In genomic region chr2:73897240-73897583, GRCh38 we compare ENCODE assay signal across 14 cellular contexts. TPM values are rescaled to one million over a fixed set of nuclear protein-coding genes. Genes with fewer than 3 reads are reported as not detected.
DNase-seq lines count a peak whose midpoint lies in the region; TF ChIP-seq lines count a peak whose summit lies in the region.
"Had no signal": no experiment of that assay in that cellular context is flagged by ENCODE, and none has a peak within 500 bp of the region (broad histone marks: within the 10 kb centered on the region; RNA-seq: fewer than 3 reads in every experiment).

No MANE protein-coding gene starts in this region.

- no peaks in the 10 kb centered on the region for H3K36me3 Mint-ChIP-seq in nephron progenitor cell (ENCODE audit: low read depth)

- H3K9me3 ChIP-seq in BLaER1 treated with 17β-estradiol and CSF1 and Interleukin-3, amounts not matched to agents 10 nM and 100 nM (replicated peaks in 1 of 11), result no peaks in the 10 kb centered on the region
- H3K9me3 ChIP-seq in KOPT-K1 (ENCODE audit: insufficient read depth, low read length, poor library complexity, severe bottlenecking) (no peaks in the 10 kb centered on the region), ovary (no peaks in the 10 kb centered on the region)
- no peaks in the 10 kb centered on the region for H3K9me3 ChIP-seq in effector memory CD4-positive, alpha-beta T cell (ENCODE audit: control insufficient read depth, low read length)

- TF ChIP-seq EP300 in ovary (IDR thresholded peaks at IDR 0.05), result no peak

- peaks cover 8% of the 10 kb centered on the region for H3K27me3 Mint-ChIP-seq in nephron progenitor cell (ENCODE audit: low read depth, poor library complexity)

- TF ChIP-seq POLR2A in ovary (IDR thresholded peaks at IDR 0.05), result no peak

- no peak overlapping the region for H3K4me3 ChIP-seq in BLaER1 treated with 17β-estradiol and CSF1 and Interleukin-3, amounts not matched to agents 10 nM and 100 nM
- H3K4me3 ChIP-seq in effector memory CD4-positive, alpha-beta T cell (ENCODE audit: insufficient read depth, low read depth, low read length, poor library complexity, severe bottlenecking), result no peak overlapping the region
- peak overlapping the region; percentile 16 for H3K4me3 ChIP-seq in ovary

- H3K9me3 Mint-ChIP-seq in nephron progenitor cell, result no peaks in the 10 kb centered on the region

- TF ChIP-seq CTCF in ovary (IDR thresholded peaks at IDR 0.05) (no peak), nephron progenitor cell (IDR thresholded peaks at IDR 0.05) (no peak)

- H3K4me1 ChIP-seq in BLaER1 treated with 17β-estradiol and CSF1 and Interleukin-3, amounts not matched to agents 10 nM and 100 nM, result peaks cover 19 to 23% (median 21%) of the 10 kb centered on the region in 10 experiments
- H3K4me1 ChIP-seq in effector memory CD4-positive, alpha-beta T cell (ENCODE audit: control insufficient read depth, insufficient read depth, low read length, poor library complexity, severe bottlenecking), result peaks cover 5% of the 10 kb centered on the region
- H3K4me1 ChIP-seq in ovary (ENCODE audit: insufficient read depth), result peaks cover 4% of the 10 kb centered on the region
- H3K4me1 ChIP-seq: parathyroid adenoma had no signal

- no peak overlapping the region for H3K27ac Mint-ChIP-seq in nephron progenitor cell

- H4K20me1 ChIP-seq in BLaER1 treated with 17β-estradiol and CSF1 and Interleukin-3, amounts not matched to agents 10 nM and 100 nM, result peaks cover 0 to 8% (median 0%) of the 10 kb centered on the region in 11 experiments; a peak in 2 of 22 replicates

- H3K9ac ChIP-seq in BLaER1 treated with 17β-estradiol and CSF1 and Interleukin-3, amounts not matched to agents 10 nM and 100 nM, result peak overlapping the region in 3 of 11 experiments; percentile 22 to 38 (median 31); a peak in 3 of 22 replicates
- H3K9ac ChIP-seq: parathyroid adenoma had no signal

- no peak for DNase-seq in effector memory CD4-positive, alpha-beta T cell
- DNase-seq in ovary, result no peak
- DNase-seq in nephron progenitor cell, result no peak
- no peak for DNase-seq in SK-N-DZ (ENCODE audit: low spot score)
- no peak for DNase-seq in substantia nigra (lab: John Stamatoyannopoulos, UW)
- no peak for DNase-seq in stimulated activated CD4-positive, alpha-beta T cell treated with anti-CD3 and anti-CD28 coated beads, Interleukin-1b, Interleukin-23, amount 100 ng/mL, for 48 hours
- DNase-seq: glutamatergic neuron, kidney glomerular epithelial cell, NCI-H1105 treated with DMSO at 0.1 percent for 48 hours, NCI-H524 treated with DMSO at 0.1 percent for 48 hours, RPMI8226 had no signal

- WGBS in ovary, 3 donors, result 48 to 57% (median 54%) methylated on average over 4 of the region's 4 CpGs

- peaks cover 0 to 7% (median 0%) of the 10 kb centered on the region in 11 experiments; a peak in 2 of 22 replicates for H3K27me3 ChIP-seq in BLaER1 treated with 17β-estradiol and CSF1 and Interleukin-3, amounts not matched to agents 10 nM and 100 nM
- H3K27me3 ChIP-seq in effector memory CD4-positive, alpha-beta T cell (replicated peaks; ENCODE audit: control insufficient read depth, insufficient read depth, low read length, poor library complexity, severe bottlenecking), result no peaks in the 10 kb centered on the region
- H3K27me3 ChIP-seq in ovary, result no peaks in the 10 kb centered on the region

- peaks cover 5% of the 10 kb centered on the region for H3K4me1 Mint-ChIP-seq in nephron progenitor cell

- no peak overlapping the region for H3K4me3 Mint-ChIP-seq in nephron progenitor cell

- intact Hi-C loops in ovary (cut with DNase I), result no loop called here

- H3K4me2 ChIP-seq in BLaER1 treated with 17β-estradiol and CSF1 and Interleukin-3, amounts not matched to agents 10 nM and 100 nM, result peak overlapping the region; percentile 48 to 86 (median 78)

- H3K36me3 ChIP-seq in BLaER1 treated with 17β-estradiol and CSF1 and Interleukin-3, amounts not matched to agents 10 nM and 100 nM, result no peaks in the 10 kb centered on the region
- H3K36me3 ChIP-seq in KOPT-K1 (ENCODE audit: insufficient read depth, low read length) (no peaks in the 10 kb centered on the region), ovary (no peaks in the 10 kb centered on the region)
- no peaks in the 10 kb centered on the region for H3K36me3 ChIP-seq in effector memory CD4-positive, alpha-beta T cell (ENCODE audit: control insufficient read depth, insufficient read depth, low read length)

- H3K27ac ChIP-seq in BLaER1 treated with 17β-estradiol and CSF1 and Interleukin-3, amounts not matched to agents 10 nM and 100 nM, result peak overlapping the region in 2 of 11 experiments; percentile 19 to 38; a peak in 4 of 22 replicates
- H3K27ac ChIP-seq in KOPT-K1 (ENCODE audit: low read depth, low read length, poor library complexity, severe bottlenecking) (peak overlapping the region; percentile 49), ovary (no peak overlapping the region), substantia nigra (ENCODE audit: low read depth, low read length, poor library complexity, severe bottlenecking) (no peak overlapping the region)
- H3K27ac ChIP-seq in effector memory CD4-positive, alpha-beta T cell (ENCODE audit: insufficient read depth, low read length, poor library complexity, severe bottlenecking), result peak overlapping the region; percentile 18
- H3K27ac ChIP-seq: parathyroid adenoma had no signal

RNA-seq across cellular contexts. Expression of gene ACTG2, which starts 4.4 kb away (rescaled TPM):
- total RNA-seq in ovary, result 100 to 1,000 TPM in 1 of 7 donors, 10 to 100 TPM in 4, 1 to 10 TPM in 2; 3.8 to 558 (median 42.6) TPM
- polyA plus RNA-seq in ovary, result 100 to 1,000 TPM in 1 of 2 donors, 10 to 100 TPM in 1; 66.5 to 478 TPM
- not detected in 2 replicates for polyA plus RNA-seq in SK-N-DZ (2014; cell fraction: cytosol; rRNA removed)
- not detected in 2 replicates for polyA plus RNA-seq in SK-N-DZ (2014; cell fraction: nucleus; rRNA removed)

RNA-seq across cellular contexts. Expression of gene DGUOK, which starts 29.5 kb away (rescaled TPM):
- 10 to 100 TPM; 45.8 to 66.2 (median 52.4) TPM for total RNA-seq in ovary
- 10 to 100 TPM; 70.7 to 84.1 TPM for polyA plus RNA-seq in ovary
- polyA plus RNA-seq in SK-N-DZ (2014; cell fraction: cytosol; rRNA removed), result 145 and 154 TPM in 2 replicates
- 97.8 and 110 TPM in 2 replicates for polyA plus RNA-seq in SK-N-DZ (2014; cell fraction: nucleus; rRNA removed)

Comparison
In these comparisons a context has a peak if more than half of its experiments do, and no peak if none do; other contexts are left out.
1. H3K27ac ChIP-seq: peak in KOPT-K1 (single experiment) and effector memory CD4-positive, alpha-beta T cell (single experiment); none in ovary (0 of 2) and substantia nigra (single experiment).